Comparison of ENCODE assay signal across 24 cellular contexts in genomic region chr19:10317045-10317856, GRCh38. TPM values are rescaled to one million over a fixed set of nuclear protein-coding genes. Genes with fewer than 3 reads are reported as not detected.
DNase-seq lines count a peak whose midpoint lies in the region; ATAC-seq and TF ChIP-seq lines count a peak whose summit lies in the region.
"Had no signal": no experiment of that assay in that cellular context is flagged by ENCODE, and none has a peak within 500 bp of the region (broad histone marks: within the 10 kb centered on the region; RNA-seq: fewer than 3 reads in every experiment).

No MANE protein-coding gene starts in this region.

- CTCF ChIA-PET in activated CD4-positive, alpha-beta memory T cell treated with anti-CD3 and anti-CD28 coated beads for 36 hours (lab: Charles Lee), result interaction anchor here (0.7 to 1.8 kb wide), 2 partner anchors 57 to 92 kb away, joined by 3 to 4 read pairs; no protein-coding TSS in a partner anchor
- CTCF ChIA-PET in activated CD4-positive, alpha-beta memory T cell treated with anti-CD3 and anti-CD28 coated beads, Interleukin-2, amount 10 ng/mL, durations not matched to agents 7 days and 5 days (lab: Charles Lee), result no interaction called here

- H3K36me3 ChIP-seq in H7 (replicated peaks; ENCODE audit: control insufficient read depth, insufficient read depth, low read length), result peaks cover 19% of the 10 kb centered on the region
- H3K36me3 ChIP-seq: uterus had no signal

- no peaks in the 10 kb centered on the region for H3K27me3 Mint-ChIP-seq in activated CD4-positive, alpha-beta memory T cell treated with anti-CD3 and anti-CD28 coated beads for 36 hours
- no peaks in the 10 kb centered on the region for H3K27me3 Mint-ChIP-seq in activated CD4-positive, alpha-beta memory T cell treated with anti-CD3 and anti-CD28 coated beads, Interleukin-2, amount 10 ng/mL, durations not matched to agents 7 days and 5 days
- H3K27me3 Mint-ChIP-seq in activated naive CD8-positive, alpha-beta T cell treated with anti-CD3 and anti-CD28 coated beads for 36 hours, result no peaks in the 10 kb centered on the region
- no peaks in the 10 kb centered on the region for H3K27me3 Mint-ChIP-seq in nephron (ENCODE audit: low read depth)
- H3K27me3 Mint-ChIP-seq: activated naive CD4-positive, alpha-beta T cell treated with anti-CD3 and anti-CD28 coated beads, Interleukin-2, amount 50 U/mL, for 24 hours had no signal

- H3K36me3 Mint-ChIP-seq in activated CD4-positive, alpha-beta memory T cell treated with anti-CD3 and anti-CD28 coated beads for 36 hours, result peaks cover 20% of the 10 kb centered on the region
- peaks cover 33% of the 10 kb centered on the region for H3K36me3 Mint-ChIP-seq in activated CD4-positive, alpha-beta memory T cell treated with anti-CD3 and anti-CD28 coated beads, Interleukin-2, amount 10 ng/mL, durations not matched to agents 7 days and 5 days (ENCODE audit: low read depth)
- H3K36me3 Mint-ChIP-seq in activated naive CD8-positive, alpha-beta T cell treated with anti-CD3 and anti-CD28 coated beads for 36 hours, result peaks cover 18% of the 10 kb centered on the region
- H3K36me3 Mint-ChIP-seq in nephron (ENCODE audit: low read depth), result peaks cover 22% of the 10 kb centered on the region

- no peak overlapping the region for H3K4me3 Mint-ChIP-seq in activated CD4-positive, alpha-beta memory T cell treated with anti-CD3 and anti-CD28 coated beads for 36 hours
- no peak overlapping the region for H3K4me3 Mint-ChIP-seq in activated CD4-positive, alpha-beta memory T cell treated with anti-CD3 and anti-CD28 coated beads, Interleukin-2, amount 10 ng/mL, durations not matched to agents 7 days and 5 days
- H3K4me3 Mint-ChIP-seq in activated naive CD8-positive, alpha-beta T cell treated with anti-CD3 and anti-CD28 coated beads for 36 hours, result no peak overlapping the region
- peak overlapping the region; percentile 50 to 66 (median 54) for H3K4me3 Mint-ChIP-seq in nephron

- intact Hi-C loops in activated CD4-positive, alpha-beta memory T cell treated with anti-CD3 and anti-CD28 coated beads for 36 hours (cut with micrococcal nuclease), result loop anchor here (2.0 kb wide), 1 partner anchor 16 kb away; the partner anchor contains the start of gene RAVER1

- POLR2A ChIA-PET in activated CD4-positive, alpha-beta memory T cell treated with anti-CD3 and anti-CD28 coated beads for 36 hours (lab: Charles Lee), result interaction anchor here (0.5 to 1.2 kb wide), 2 partner anchors 16 to 889 kb away, joined by 4 read pairs; partner anchors contain the start of gene RAVER1
- POLR2A ChIA-PET in activated CD4-positive, alpha-beta memory T cell treated with anti-CD3 and anti-CD28 coated beads, Interleukin-2, amount 10 ng/mL, durations not matched to agents 7 days and 5 days (lab: Charles Lee), result interaction anchor here (1.1 to 1.7 kb wide), 2 partner anchors 30 to 63 kb away, joined by 3 to 5 read pairs; partner anchors contain the start of genes ICAM4 and TYK2

- peaks cover 17% of the 10 kb centered on the region for H3K4me1 Mint-ChIP-seq in activated CD4-positive, alpha-beta memory T cell treated with anti-CD3 and anti-CD28 coated beads for 36 hours (ENCODE audit: low read depth)
- peaks cover 18% of the 10 kb centered on the region for H3K4me1 Mint-ChIP-seq in activated CD4-positive, alpha-beta memory T cell treated with anti-CD3 and anti-CD28 coated beads, Interleukin-2, amount 10 ng/mL, durations not matched to agents 7 days and 5 days
- H3K4me1 Mint-ChIP-seq in activated naive CD8-positive, alpha-beta T cell treated with anti-CD3 and anti-CD28 coated beads for 36 hours, result peaks cover 16% of the 10 kb centered on the region
- H3K4me1 Mint-ChIP-seq in nephron, result peaks cover 18% of the 10 kb centered on the region

- peak overlapping the region; percentile 33 for H3K27ac Mint-ChIP-seq in activated CD4-positive, alpha-beta memory T cell treated with anti-CD3 and anti-CD28 coated beads for 36 hours
- H3K27ac Mint-ChIP-seq in activated CD4-positive, alpha-beta memory T cell treated with anti-CD3 and anti-CD28 coated beads, Interleukin-2, amount 10 ng/mL, durations not matched to agents 7 days and 5 days, result no peak overlapping the region
- H3K27ac Mint-ChIP-seq in activated naive CD8-positive, alpha-beta T cell treated with anti-CD3 and anti-CD28 coated beads for 36 hours, result peak overlapping the region; percentile 72
- no peak overlapping the region for H3K27ac Mint-ChIP-seq in nephron

- no peaks in the 10 kb centered on the region for H3K9me3 Mint-ChIP-seq in activated CD4-positive, alpha-beta memory T cell treated with anti-CD3 and anti-CD28 coated beads for 36 hours
- H3K9me3 Mint-ChIP-seq in activated CD4-positive, alpha-beta memory T cell treated with anti-CD3 and anti-CD28 coated beads, Interleukin-2, amount 10 ng/mL, durations not matched to agents 7 days and 5 days, result no peaks in the 10 kb centered on the region
- H3K9me3 Mint-ChIP-seq in activated naive CD8-positive, alpha-beta T cell treated with anti-CD3 and anti-CD28 coated beads for 36 hours, result no peaks in the 10 kb centered on the region
- no peaks in the 10 kb centered on the region for H3K9me3 Mint-ChIP-seq in nephron
- H3K9me3 Mint-ChIP-seq: activated naive CD4-positive, alpha-beta T cell treated with anti-CD3 and anti-CD28 coated beads, Interleukin-2, amount 50 U/mL, for 24 hours had no signal

- no peaks in the 10 kb centered on the region for H3K27me3 ChIP-seq in H7 (ENCODE audit: control insufficient read depth, insufficient read depth, low read length)
- H3K27me3 ChIP-seq: uterus had no signal

- no peak overlapping the region for H3K4me3 ChIP-seq in H7 (ENCODE audit: insufficient read depth, low read depth, low read length)
- H3K4me3 ChIP-seq: GM12878, smooth muscle cell, thoracic aorta, uterus had no signal

- no peak for TF ChIP-seq CTCF in nephron (IDR thresholded peaks at IDR 0.05; ENCODE audit: unreplicated experiment in 3 of 3)

- no peak for DNase-seq in activated CD4-positive, alpha-beta memory T cell treated with anti-CD3 and anti-CD28 coated beads for 36 hours
- DNase-seq in activated CD4-positive, alpha-beta memory T cell treated with anti-CD3 and anti-CD28 coated beads, Interleukin-2, amount 10 ng/mL, durations not matched to agents 7 days and 5 days, result no peak
- DNase-seq in H7 (peak; percentile 60), AG08396 (ENCODE audit: low spot score) (no peak)
- DNase-seq in activated naive CD8-positive, alpha-beta T cell treated with anti-CD3 and anti-CD28 coated beads for 36 hours, result no peak
- no peak for DNase-seq in activated CD4-positive, alpha-beta T cell treated with anti-CD3 and anti-CD28 coated beads for 48 hours
- DNase-seq: activated CD4-positive, alpha-beta T cell treated with anti-CD3 and anti-CD28 coated beads, Interleukin-2, amount 50 U/mL, for 4 hours; activated CD8-positive, alpha-beta memory T cell treated with anti-CD3 and anti-CD28 coated beads, Interleukin-2, amount 50 U/mL, for 48 hours; effector CD4-positive, alpha-beta T cell; HCEC 1CT; hippocampal formation; NCI-H1048; NCI-H446; NCI-H774; right cardiac atrium; RPMI8226; stimulated activated naive CD8-positive, alpha-beta T cell treated with anti-CD3 and anti-CD28 coated beads, Interleukin-15, Interleukin-2, amounts not matched to agents 100 U/mL and 50 U/mL, for 24 hours; uterus had no signal

- ATAC-seq in HG03460 (IDR thresholded peaks at IDR 0.05; ENCODE audit: unreplicated experiment), result no peak
- ATAC-seq: GM12878 had no signal

RNA-seq across cellular contexts. Expression of gene FDX2, which starts 1.4 kb away (rescaled TPM):
- 10 to 100 TPM in 1 of 2 experiments, 1 to 10 TPM in 1; 9.9 to 12.2 TPM for total RNA-seq in activated CD4-positive, alpha-beta memory T cell treated with anti-CD3 and anti-CD28 coated beads for 36 hours
- 1 to 10 TPM; 3.5 to 3.7 TPM for total RNA-seq in activated CD4-positive, alpha-beta memory T cell treated with anti-CD3 and anti-CD28 coated beads, Interleukin-2, amount 10 ng/mL, durations not matched to agents 7 days and 5 days
- 22.3 and 40.8 TPM in 2 replicates for total RNA-seq in H7 (2014; rRNA removed; shearing (Covaris generic))
- 10 to 100 TPM; 18.3 to 19.6 TPM for total RNA-seq in activated naive CD8-positive, alpha-beta T cell treated with anti-CD3 and anti-CD28 coated beads for 36 hours

RNA-seq across cellular contexts. Expression of gene ZGLP1, which starts 7.6 kb away (rescaled TPM):
- 1 to 10 TPM in 1 of 2 experiments, under 1 TPM in 1; 0.85 to 2.0 TPM for total RNA-seq in activated CD4-positive, alpha-beta memory T cell treated with anti-CD3 and anti-CD28 coated beads for 36 hours
- total RNA-seq in activated CD4-positive, alpha-beta memory T cell treated with anti-CD3 and anti-CD28 coated beads, Interleukin-2, amount 10 ng/mL, durations not matched to agents 7 days and 5 days, result 1 to 10 TPM; 1.0 to 1.4 TPM
- total RNA-seq in H7 (2014; rRNA removed; shearing (Covaris generic)), result 0.17 and 0.85 TPM in 2 replicates
- total RNA-seq in activated naive CD8-positive, alpha-beta T cell treated with anti-CD3 and anti-CD28 coated beads for 36 hours, result 1 to 10 TPM; 3.4 to 4.0 TPM

RNA-seq across cellular contexts. Expression of gene RAVER1, which starts 16.1 kb away (rescaled TPM):
- total RNA-seq in activated CD4-positive, alpha-beta memory T cell treated with anti-CD3 and anti-CD28 coated beads for 36 hours, result 10 to 100 TPM; 81.5 to 85.0 TPM
- total RNA-seq in activated CD4-positive, alpha-beta memory T cell treated with anti-CD3 and anti-CD28 coated beads, Interleukin-2, amount 10 ng/mL, durations not matched to agents 7 days and 5 days, result 10 to 100 TPM; 62.1 to 68.6 TPM
- 32.2 and 36.1 TPM in 2 replicates for total RNA-seq in H7 (2014; rRNA removed; shearing (Covaris generic))
- 100 to 1,000 TPM; 103 to 107 TPM for total RNA-seq in activated naive CD8-positive, alpha-beta T cell treated with anti-CD3 and anti-CD28 coated beads for 36 hours

RNA-seq across cellular contexts. Expression of gene ICAM3, which starts 22.2 kb away (rescaled TPM):
- 100 to 1,000 TPM; 125 to 132 TPM for total RNA-seq in activated CD4-positive, alpha-beta memory T cell treated with anti-CD3 and anti-CD28 coated beads for 36 hours
- total RNA-seq in activated CD4-positive, alpha-beta memory T cell treated with anti-CD3 and anti-CD28 coated beads, Interleukin-2, amount 10 ng/mL, durations not matched to agents 7 days and 5 days, result 100 to 1,000 TPM; 223 to 237 TPM
- 15.2 and 16.1 TPM in 2 replicates for total RNA-seq in H7 (2014; rRNA removed; shearing (Covaris generic))
- total RNA-seq in activated naive CD8-positive, alpha-beta T cell treated with anti-CD3 and anti-CD28 coated beads for 36 hours, result 10 to 100 TPM; 76.3 to 79.6 TPM

RNA-seq across cellular contexts. Expression of gene ICAM5, which starts 27.5 kb away (rescaled TPM):
- total RNA-seq in activated CD4-positive, alpha-beta memory T cell treated with anti-CD3 and anti-CD28 coated beads for 36 hours, result 1 to 10 TPM; 1.1 to 1.3 TPM
- total RNA-seq in activated CD4-positive, alpha-beta memory T cell treated with anti-CD3 and anti-CD28 coated beads, Interleukin-2, amount 10 ng/mL, durations not matched to agents 7 days and 5 days, result 1 to 10 TPM in 1 of 2 experiments, under 1 TPM in 1; 0.53 to 1.1 TPM
- total RNA-seq in H7 (2014; rRNA removed; shearing (Covaris generic)), result 0.83 and 3.7 TPM in 2 replicates
- 1 to 10 TPM in 1 of 2 experiments, under 1 TPM in 1; 0.95 to 1.0 TPM for total RNA-seq in activated naive CD8-positive, alpha-beta T cell treated with anti-CD3 and anti-CD28 coated beads for 36 hours

Comparison
In these comparisons a context has a peak if more than half of its experiments do, and no peak if none do; other contexts are left out.
1. H3K27ac Mint-ChIP-seq: peak in activated CD4-positive, alpha-beta memory T cell treated with anti-CD3 and anti-CD28 coated beads for 36 hours (single experiment) and activated naive CD8-positive, alpha-beta T cell treated with anti-CD3 and anti-CD28 coated beads for 36 hours (single experiment); none in activated CD4-positive, alpha-beta memory T cell treated with anti-CD3 and anti-CD28 coated beads, Interleukin-2, amount 10 ng/mL, durations not matched to agents 7 days and 5 days (single experiment) and nephron (0 of 3).
2. H3K4me3 Mint-ChIP-seq: peak in nephron (3 of 3); none in activated CD4-positive, alpha-beta memory T cell treated with anti-CD3 and anti-CD28 coated beads for 36 hours (single experiment), activated CD4-positive, alpha-beta memory T cell treated with anti-CD3 and anti-CD28 coated beads, Interleukin-2, amount 10 ng/mL, durations not matched to agents 7 days and 5 days (single experiment) and activated naive CD8-positive, alpha-beta T cell treated with anti-CD3 and anti-CD28 coated beads for 36 hours (single experiment).